ENCODE assay signal across 19 cellular contexts in genomic region chr6:134230940-134231339, GRCh38.
DNase-seq lines count a peak whose midpoint lies in the region; ATAC-seq and TF ChIP-seq lines count a peak whose summit lies in the region.
"Had no signal": no experiment of that assay in that cellular context is flagged by ENCODE, and none has a peak within 500 bp of the region (broad histone marks: within the 10 kb centered on the region; RNA-seq: fewer than 3 reads in every experiment).

No MANE protein-coding gene starts in this region.

- no peak overlapping the region for H3K4me3 ChIP-seq in fibroblast of villous mesenchyme (ENCODE audit: low read depth, low read length)
- H3K4me3 ChIP-seq in upper lobe of right lung = no peak overlapping the region
- no peak overlapping the region for H3K4me3 ChIP-seq in effector memory CD4-positive, alpha-beta T cell (ENCODE audit: insufficient read depth, low read depth, low read length, poor library complexity, severe bottlenecking)
- H3K4me3 ChIP-seq in heart right ventricle = no peak overlapping the region

- no peak overlapping the region for H3K4me3 Mint-ChIP-seq in activated naive CD4-positive, alpha-beta T cell treated with anti-CD3 and anti-CD28 coated beads, Interleukin-2, amount 50 U/mL, for 24 hours
- H3K4me3 Mint-ChIP-seq in activated naive CD4-positive, alpha-beta T cell treated with anti-CD3 and anti-CD28 coated beads for 36 hours = no peak overlapping the region
- no peak overlapping the region for H3K4me3 Mint-ChIP-seq in T-helper 17 cell
- H3K4me3 Mint-ChIP-seq: CD4-positive, CD25-positive, alpha-beta regulatory T cell; HFFc6 had no signal

- intact Hi-C loops in activated naive CD4-positive, alpha-beta T cell treated with anti-CD3 and anti-CD28 coated beads for 36 hours (cut with micrococcal nuclease) = no loop called here
- intact Hi-C loops in upper lobe of right lung (cut with DNase I) = no loop called here
- intact Hi-C loops in heart right ventricle (cut with DNase I) = loop anchor here in 1 of 10 donors (10.0 kb wide), 1 partner anchor 114 kb away; no protein-coding TSS in a partner anchor

- DNase-seq in activated naive CD4-positive, alpha-beta T cell treated with anti-CD3 and anti-CD28 coated beads for 36 hours = no peak
- DNase-seq in T-helper 17 cell (no peak), fibroblast of villous mesenchyme (ENCODE audit: low read depth) (peak; percentile 46), upper lobe of right lung (no peak), heart right ventricle (no peak)
- no peak for DNase-seq in effector memory CD4-positive, alpha-beta T cell
- DNase-seq: CD4-positive, CD25-positive, alpha-beta regulatory T cell; COR-L47; DMS53; H7; HFFc6; NCI-H187; NCI-H2227 treated with DMSO at 0.1 percent for 48 hours; NCI-H510A treated with DMSO at 0.1 percent for 48 hours; NCI-H774 had no signal

- peaks cover 17% of the 10 kb centered on the region for H3K4me1 Mint-ChIP-seq in activated naive CD4-positive, alpha-beta T cell treated with anti-CD3 and anti-CD28 coated beads, Interleukin-2, amount 50 U/mL, for 24 hours
- H3K4me1 Mint-ChIP-seq in activated naive CD4-positive, alpha-beta T cell treated with anti-CD3 and anti-CD28 coated beads for 36 hours (ENCODE audit: low read depth) = peaks cover 29% of the 10 kb centered on the region
- H3K4me1 Mint-ChIP-seq in T-helper 17 cell = peaks cover 6% of the 10 kb centered on the region

- CTCF ChIA-PET in activated naive CD4-positive, alpha-beta T cell treated with anti-CD3 and anti-CD28 coated beads for 36 hours (lab: Charles Lee) = interaction anchor here (0.7 kb wide), 1 partner anchor 87 kb away, joined by 3 read pairs; the partner anchor contains the start of gene SGK1

- H3K4me1 ChIP-seq in upper lobe of right lung (no peaks in the 10 kb centered on the region), heart right ventricle (peaks cover 0 to 27% (median 0%) of the 10 kb centered on the region in 9 donors)
- H3K4me1 ChIP-seq in effector memory CD4-positive, alpha-beta T cell (ENCODE audit: control insufficient read depth, insufficient read depth, low read length, poor library complexity, severe bottlenecking) = no peaks in the 10 kb centered on the region

- H3K9me3 ChIP-seq in T-helper 17 cell (ENCODE audit: control insufficient read depth, low read length, poor library complexity, severe bottlenecking) (no peaks in the 10 kb centered on the region), upper lobe of right lung (no peaks in the 10 kb centered on the region), heart right ventricle (no peaks in the 10 kb centered on the region)
- H3K9me3 ChIP-seq in effector memory CD4-positive, alpha-beta T cell (ENCODE audit: control insufficient read depth, low read length) = no peaks in the 10 kb centered on the region

- H3K27me3 ChIP-seq in upper lobe of right lung = no peaks in the 10 kb centered on the region
- H3K27me3 ChIP-seq in effector memory CD4-positive, alpha-beta T cell (replicated peaks; ENCODE audit: control insufficient read depth, insufficient read depth, low read length, poor library complexity, severe bottlenecking) = no peaks in the 10 kb centered on the region
- no peaks in the 10 kb centered on the region for H3K27me3 ChIP-seq in heart right ventricle

- ATAC-seq in T-helper 17 cell (no peak), upper lobe of right lung (no peak), HG02981 (IDR thresholded peaks at IDR 0.05; ENCODE audit: unreplicated experiment) (no peak), heart right ventricle (no peak)

- H3K36me3 Mint-ChIP-seq in activated naive CD4-positive, alpha-beta T cell treated with anti-CD3 and anti-CD28 coated beads, Interleukin-2, amount 50 U/mL, for 24 hours = no peaks in the 10 kb centered on the region
- H3K36me3 Mint-ChIP-seq in activated naive CD4-positive, alpha-beta T cell treated with anti-CD3 and anti-CD28 coated beads for 36 hours (ENCODE audit: low read depth) = no peaks in the 10 kb centered on the region
- H3K36me3 Mint-ChIP-seq in T-helper 17 cell (ENCODE audit: low read depth) = no peaks in the 10 kb centered on the region

- 93% methylated on average over 3 of the region's 3 CpGs for WGBS in heart right ventricle, 2 donors

- no peak for TF ChIP-seq CTCF in fibroblast of villous mesenchyme (IDR thresholded peaks at IDR 0.05; ENCODE audit: insufficient read depth, low read depth, low read length)
- no peak for TF ChIP-seq CTCF in upper lobe of right lung (IDR thresholded peaks at IDR 0.05)
- TF ChIP-seq CTCF in heart right ventricle (IDR thresholded peaks at IDR 0.05) = no peak

- no peaks in the 10 kb centered on the region for H3K36me3 ChIP-seq in upper lobe of right lung
- no peaks in the 10 kb centered on the region for H3K36me3 ChIP-seq in effector memory CD4-positive, alpha-beta T cell (ENCODE audit: control insufficient read depth, insufficient read depth, low read length)
- H3K36me3 ChIP-seq in heart right ventricle = no peaks in the 10 kb centered on the region

- H3K27me3 Mint-ChIP-seq in activated naive CD4-positive, alpha-beta T cell treated with anti-CD3 and anti-CD28 coated beads, Interleukin-2, amount 50 U/mL, for 24 hours = no peaks in the 10 kb centered on the region
- H3K27me3 Mint-ChIP-seq in activated naive CD4-positive, alpha-beta T cell treated with anti-CD3 and anti-CD28 coated beads for 36 hours (ENCODE audit: low read depth) = no peaks in the 10 kb centered on the region
- no peaks in the 10 kb centered on the region for H3K27me3 Mint-ChIP-seq in T-helper 17 cell
- H3K27me3 Mint-ChIP-seq: CD4-positive, CD25-positive, alpha-beta regulatory T cell had no signal

- H3K9me3 Mint-ChIP-seq in activated naive CD4-positive, alpha-beta T cell treated with anti-CD3 and anti-CD28 coated beads, Interleukin-2, amount 50 U/mL, for 24 hours = no peaks in the 10 kb centered on the region
- H3K9me3 Mint-ChIP-seq in activated naive CD4-positive, alpha-beta T cell treated with anti-CD3 and anti-CD28 coated beads for 36 hours = no peaks in the 10 kb centered on the region
- H3K9me3 Mint-ChIP-seq: HFFc6 had no signal

- peak overlapping the region; percentile 51 for H3K27ac Mint-ChIP-seq in activated naive CD4-positive, alpha-beta T cell treated with anti-CD3 and anti-CD28 coated beads, Interleukin-2, amount 50 U/mL, for 24 hours
- no peak overlapping the region for H3K27ac Mint-ChIP-seq in activated naive CD4-positive, alpha-beta T cell treated with anti-CD3 and anti-CD28 coated beads for 36 hours
- H3K27ac Mint-ChIP-seq in T-helper 17 cell = peak overlapping the region; percentile 67
- H3K27ac Mint-ChIP-seq: CD4-positive, CD25-positive, alpha-beta regulatory T cell; HFFc6 had no signal

- H3K27ac ChIP-seq in upper lobe of right lung (peak overlapping the region; percentile 3), heart right ventricle (peak overlapping the region in 3 of 10 donors; percentile 33 to 75 (median 74))
- H3K27ac ChIP-seq in effector memory CD4-positive, alpha-beta T cell (ENCODE audit: insufficient read depth, low read length, poor library complexity, severe bottlenecking) = no peak overlapping the region
- H3K27ac ChIP-seq: 22Rv1, KMS-11 had no signal
